ENCODE assay signal across 23 cellular contexts in the genomic region with DNA sequence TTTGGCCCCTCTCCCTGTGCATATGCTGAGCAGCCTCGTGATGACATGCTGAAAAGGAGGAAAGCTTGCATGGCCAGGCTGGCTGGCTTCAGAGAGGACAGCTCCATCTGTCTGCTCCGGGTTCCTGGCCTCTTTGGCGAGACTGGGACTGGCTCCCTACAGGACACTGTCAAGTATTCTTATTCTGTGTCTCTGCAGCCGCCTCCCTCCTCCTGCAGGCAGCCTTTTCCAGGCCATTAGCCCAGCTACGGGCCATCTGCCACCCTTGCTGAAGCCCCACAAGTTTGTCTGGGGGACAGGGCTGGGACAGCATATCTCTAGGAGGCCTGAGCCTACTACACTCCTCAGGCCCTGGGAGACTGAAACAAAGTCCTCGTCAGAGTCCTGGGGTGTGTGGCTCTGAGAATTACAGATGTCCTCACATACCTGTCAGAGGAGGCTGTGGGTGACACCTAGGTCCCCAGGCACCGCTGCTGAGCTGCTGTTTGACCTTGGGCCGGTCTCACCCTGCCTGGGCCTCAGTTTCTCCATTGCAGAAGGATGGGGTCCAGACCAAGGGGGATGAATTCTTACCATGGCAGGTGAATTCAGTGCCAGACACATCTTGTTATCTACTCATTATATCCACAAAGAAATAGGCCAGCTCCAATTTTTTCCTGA. TPM values are rescaled to one million over a fixed set of nuclear protein-coding genes. Genes with fewer than 3 reads are reported as not detected.
DNase-seq lines count a peak whose midpoint lies in the region; ATAC-seq, FAIRE-seq and TF ChIP-seq lines count a peak whose summit lies in the region.
"Had no signal": no experiment of that assay in that cellular context is flagged by ENCODE, and none has a peak within 500 bp of the region (broad histone marks: within the 10 kb centered on the region; RNA-seq: fewer than 3 reads in every experiment).

No MANE protein-coding gene starts in this region.

- no peaks in the 10 kb centered on the region for H3K4me1 Mint-ChIP-seq in endodermal cell

- no peaks in the 10 kb centered on the region for H3K36me3 ChIP-seq in right lobe of liver
- H3K36me3 ChIP-seq in HepG2 (replicated peaks in 1 of 2; ENCODE audit: control insufficient read depth in 1 of 2, insufficient read depth in 2 of 2, low read length in 2 of 2): no peaks in the 10 kb centered on the region
- H3K36me3 ChIP-seq in lower lobe of right lung: no peaks in the 10 kb centered on the region
- H3K36me3 ChIP-seq in endodermal cell (ENCODE audit: control insufficient read depth, insufficient read depth, low read length): no peaks in the 10 kb centered on the region
- H3K36me3 ChIP-seq: HAP-1, SJSA1 had no signal

- CTCF ChIA-PET in HepG2 (lab: Yijun Ruan, JAX; ENCODE audit: low intra/inter-chr PET ratio, low total read pairs): no interaction called here

- H3K9me3 Mint-ChIP-seq in endodermal cell: peaks cover 10% of the 10 kb centered on the region

- no peaks in the 10 kb centered on the region for H3K27me3 ChIP-seq in right lobe of liver
- peaks cover 7 to 31% of the 10 kb centered on the region in 2 experiments; a peak in 4 of 5 replicates for H3K27me3 ChIP-seq in HepG2 (ENCODE audit: control insufficient read depth in 1 of 2, insufficient read depth in 2 of 2, low read length in 2 of 2)
- H3K27me3 ChIP-seq in lower lobe of right lung (ENCODE audit: low read depth): peaks cover 15% of the 10 kb centered on the region
- peaks cover 69% of the 10 kb centered on the region for H3K27me3 ChIP-seq in endodermal cell (ENCODE audit: control insufficient read depth, insufficient read depth, low read length, poor library complexity, severe bottlenecking)

- peaks cover 17% of the 10 kb centered on the region for H3K27me3 Mint-ChIP-seq in endodermal cell (ENCODE audit: insufficient read depth)

- H3K9ac ChIP-seq in HepG2 (ENCODE audit: insufficient read depth, low read depth, low read length) (no peak overlapping the region), endodermal cell (ENCODE audit: extremely low read depth, low read length, poor library complexity, severe bottlenecking) (no peak overlapping the region)

- no peaks in the 10 kb centered on the region for H3K36me3 Mint-ChIP-seq in endodermal cell (ENCODE audit: low read depth)

- TF ChIP-seq CTCF in right lobe of liver (IDR thresholded peaks at IDR 0.05) (no peak), HepG2 (CRISPR knock-in tag; IDR thresholded peaks at IDR 0.05) (no peak), lower lobe of right lung (IDR thresholded peaks at IDR 0.05) (no peak), endodermal cell (conservative IDR thresholded peaks at IDR 0.05) (no peak)

- H3K27ac ChIP-seq in right lobe of liver (no peak overlapping the region), HepG2 (ENCODE audit: extremely low read length, insufficient read depth, low read length) (no peak overlapping the region), lower lobe of right lung (no peak overlapping the region), endodermal cell (ENCODE audit: low read depth, low read length) (no peak overlapping the region)
- H3K27ac ChIP-seq: C4-2B, SJSA1 had no signal

- H3K4me3 ChIP-seq in right lobe of liver (no peak overlapping the region), HepG2 (replicated peaks in 1 of 3; ENCODE audit: insufficient read depth in 1 of 3, low read depth in 2 of 3, low read length in 3 of 3) (no peak overlapping the region), lower lobe of right lung (no peak overlapping the region), endodermal cell (ENCODE audit: low read length) (no peak overlapping the region)
- H3K4me3 ChIP-seq: HAP-1, SJSA1 had no signal

- H3K4me1 ChIP-seq in right lobe of liver (no peaks in the 10 kb centered on the region), HepG2 (ENCODE audit: insufficient read depth, low read length) (no peaks in the 10 kb centered on the region), lower lobe of right lung (peaks cover 10% of the 10 kb centered on the region), endodermal cell (ENCODE audit: control insufficient read depth, insufficient read depth, low read length) (peaks cover 3% of the 10 kb centered on the region)
- H3K4me1 ChIP-seq: HAP-1 had no signal

- H4K20me1 ChIP-seq in HepG2 (ENCODE audit: insufficient read depth, low read length): no peaks in the 10 kb centered on the region

- ATAC-seq in right lobe of liver (no peak), HepG2 (no peak), lower lobe of right lung (no peak), GM21515 (IDR thresholded peaks at IDR 0.05; ENCODE audit: unreplicated experiment) (no peak)

- TF ChIP-seq RAD21 in HepG2 (CRISPR knock-in tag; IDR thresholded peaks at IDR 0.05): no peak

- WGBS in right lobe of liver (ENCODE audit: insufficient coverage, low coverage, low lambda C conversion rate, missing lambda C conversion rate): 80% methylated on average over 1 of the region's 8 CpGs
- 0% methylated on average over 2 of the region's 8 CpGs for WGBS in HepG2 (ENCODE audit: low lambda C conversion rate)
- 84 to 87% methylated on average over 5 to 8 of the region's 8 CpGs for WGBS in endodermal cell (ENCODE audit: insufficient coverage in 1 of 2, insufficient read length in 1 of 2), 2 experiments

- no peak overlapping the region for H3K27ac Mint-ChIP-seq in endodermal cell

- no peak overlapping the region for H3K4me3 Mint-ChIP-seq in endodermal cell

- no TSS peak for BruUV-seq in HepG2 (replicated peaks; lab: Mats Ljungman, UMichigan)

- TF ChIP-seq POLR2A in right lobe of liver (IDR thresholded peaks at IDR 0.05): no peak
- no peak for TF ChIP-seq POLR2A in HepG2 (IDR thresholded peaks at IDR 0.05; ENCODE audit: insufficient read depth in 1 of 2, low read depth in 2 of 2, low read length in 2 of 2)

- H2AFZ ChIP-seq in HepG2 (ENCODE audit: low read length): no peak overlapping the region

- H3K4me2 ChIP-seq in HepG2 (ENCODE audit: low read depth, low read length): no peak overlapping the region

- FAIRE-seq in HepG2 (lab: Jason Lieb, UNC): no peak

- TF ChIP-seq EP300 in HepG2 (IDR thresholded peaks at IDR 0.05; ENCODE audit: low read depth in 2 of 2, low read length in 2 of 2) (no peak), HepG2 (CRISPR knock-in tag; IDR thresholded peaks at IDR 0.05; ENCODE audit: borderline replicate concordance) (no peak)

- H3K79me2 ChIP-seq in HepG2 (ENCODE audit: insufficient read depth, low read length): no peaks in the 10 kb centered on the region

- DNase-seq in right lobe of liver (peak in 2 of 3 donors; percentile 6 to 32), HepG2 (ENCODE audit: low spot score) (no peak), cerebellar cortex (ENCODE audit: low spot score) (peak; percentile 97), lower lobe of right lung (peak; percentile 22), KBM-7 (no peak), endodermal cell (no peak)
- DNase-seq: DMS153; IMR-90; Kasumi-1; MM.1S; NCI-H1092 treated with DMSO at 0.1 percent for 48 hours; NCI-H1694; NCI-H2107; NCI-H226; NK-92 treated with Interleukin-12 subunit alpha and Interleukin-12 subunit beta, amount 100 ng/mL, for 24 hours; OCI-M1 had no signal

- H3K9me3 ChIP-seq in right lobe of liver: no peaks in the 10 kb centered on the region
- H3K9me3 ChIP-seq in HepG2 (ENCODE audit: low read length): no peaks in the 10 kb centered on the region
- peaks cover 7% of the 10 kb centered on the region for H3K9me3 ChIP-seq in lower lobe of right lung
- H3K9me3 ChIP-seq in endodermal cell (ENCODE audit: control insufficient read depth, low read length): peaks cover 12% of the 10 kb centered on the region
- H3K9me3 ChIP-seq: HAP-1 had no signal

- in situ Hi-C loops in HepG2 (cut with HindIII; ENCODE audit: extremely low pct_ligation_motif_present, low pct_unique_long_range_greater_than_20kb) (no loop called here), KBM-7 (cut with MboI; ENCODE audit: low pct_unique_long_range_greater_than_20kb, low sequenced_read_pairs) (no loop called here)

- intact Hi-C loops in right lobe of liver (cut with DNase I) (no loop called here), HepG2 (cut with micrococcal nuclease; ENCODE audit: unreplicated experiment) (no loop called here), lower lobe of right lung (cut with DNase I) (no loop called here)

- POLR2A ChIA-PET in HepG2 (lab: Yijun Ruan, JAX): no interaction called here

RNA-seq across cellular contexts. Expression of a gene that starts 11.0 kb away (rescaled TPM):
- total RNA-seq in right lobe of liver (not detected), HepG2 (2016; rRNA removed; fragmentation: Illumina TruSeq; extraction: Trizol) (not detected in 2 replicates), lower lobe of right lung (not detected), endodermal cell (not detected)
- not detected in 2 replicates for total RNA-seq in HepG2 (2016; cell fraction: cytosol; rRNA removed; fragmentation: Illumina TruSeq; extraction: Trizol; ENCODE audit: low read depth)
- total RNA-seq in HepG2 (2016; cell fraction: insoluble cytoplasmic fraction; rRNA removed; fragmentation: Illumina TruSeq; extraction: Trizol): not detected in 2 replicates
- total RNA-seq in HepG2 (2016; cell fraction: membrane; rRNA removed; fragmentation: Illumina TruSeq; extraction: Trizol): not detected in 2 replicates
- total RNA-seq in HepG2 (2016; cell fraction: nucleus; rRNA removed; fragmentation: Illumina TruSeq; extraction: Trizol): not detected in 2 replicates
- not detected in 2 replicates for polyA plus RNA-seq in HepG2 (2011; rRNA removed)
- not detected in 2 replicates for polyA plus RNA-seq in HepG2 (2011; cell fraction: cytosol; rRNA removed)
- polyA plus RNA-seq in HepG2 (2011; cell fraction: nucleus; rRNA removed): not detected in 2 replicates
- not detected in 2 replicates for polyA plus RNA-seq in HepG2 (2012)
- polyA plus RNA-seq in HepG2 (2016; cell fraction: cytosol; fragmentation: Illumina TruSeq; extraction: Trizol; ENCODE audit: low read depth): not detected in 2 replicates
- polyA plus RNA-seq in HepG2 (2016; cell fraction: insoluble cytoplasmic fraction; fragmentation: Illumina TruSeq; extraction: Trizol; ENCODE audit: low read depth): not detected in 2 replicates
- polyA plus RNA-seq in HepG2 (2016; cell fraction: membrane; fragmentation: Illumina TruSeq; extraction: Trizol; ENCODE audit: low read depth): not detected in 2 replicates
- not detected in 2 replicates for polyA plus RNA-seq in HepG2 (2016; cell fraction: nucleus; fragmentation: Illumina TruSeq; extraction: Trizol; ENCODE audit: insufficient read depth, low read depth)
- not detected in 2 replicates for polyA minus RNA-seq in HepG2 (2011; rRNA and poly(A)+ RNA removed; ENCODE audit: low replicate concordance)
- polyA minus RNA-seq in HepG2 (2011; cell fraction: cytosol; rRNA and poly(A)+ RNA removed): not detected in 2 replicates
- not detected in 2 replicates for polyA minus RNA-seq in HepG2 (2011; cell fraction: nucleus; rRNA and poly(A)+ RNA removed)
- polyA plus RNA-seq in endodermal cell (2013, experiment 1 of 2): not detected
- not detected for polyA plus RNA-seq in endodermal cell (2013, experiment 2 of 2)
- total RNA-seq: A673, HT-29, IMR-90, RPMI7951, SJSA1 had no signal
- polyA plus RNA-seq: IMR-90 had no signal

RNA-seq across cellular contexts. Expression of a gene that starts 24.6 kb away (rescaled TPM):
- total RNA-seq in right lobe of liver: not detected
- not detected in 2 replicates for total RNA-seq in HepG2 (2016; rRNA removed; fragmentation: Illumina TruSeq; extraction: Trizol)
- not detected in 2 replicates for total RNA-seq in HepG2 (2016; cell fraction: cytosol; rRNA removed; fragmentation: Illumina TruSeq; extraction: Trizol; ENCODE audit: low read depth)
- total RNA-seq in HepG2 (2016; cell fraction: insoluble cytoplasmic fraction; rRNA removed; fragmentation: Illumina TruSeq; extraction: Trizol): not detected in 2 replicates
- total RNA-seq in HepG2 (2016; cell fraction: membrane; rRNA removed; fragmentation: Illumina TruSeq; extraction: Trizol): not detected in 2 replicates
- not detected in 2 replicates for total RNA-seq in HepG2 (2016; cell fraction: nucleus; rRNA removed; fragmentation: Illumina TruSeq; extraction: Trizol)
- not detected in 2 replicates for polyA plus RNA-seq in HepG2 (2011; rRNA removed)
- polyA plus RNA-seq in HepG2 (2011; cell fraction: cytosol; rRNA removed): not detected in 2 replicates
- polyA plus RNA-seq in HepG2 (2011; cell fraction: nucleus; rRNA removed): not detected in 2 replicates
- not detected in 2 replicates for polyA plus RNA-seq in HepG2 (2012)
- not detected in 2 replicates for polyA plus RNA-seq in HepG2 (2016; cell fraction: cytosol; fragmentation: Illumina TruSeq; extraction: Trizol; ENCODE audit: low read depth)
- polyA plus RNA-seq in HepG2 (2016; cell fraction: insoluble cytoplasmic fraction; fragmentation: Illumina TruSeq; extraction: Trizol; ENCODE audit: low read depth): not detected in 2 replicates
- polyA plus RNA-seq in HepG2 (2016; cell fraction: membrane; fragmentation: Illumina TruSeq; extraction: Trizol; ENCODE audit: low read depth): not detected in 2 replicates
- polyA plus RNA-seq in HepG2 (2016; cell fraction: nucleus; fragmentation: Illumina TruSeq; extraction: Trizol; ENCODE audit: insufficient read depth, low read depth): not detected in 2 replicates
- not detected in 2 replicates for polyA minus RNA-seq in HepG2 (2011; rRNA and poly(A)+ RNA removed; ENCODE audit: low replicate concordance)
- not detected in 2 replicates for polyA minus RNA-seq in HepG2 (2011; cell fraction: cytosol; rRNA and poly(A)+ RNA removed)
- polyA minus RNA-seq in HepG2 (2011; cell fraction: nucleus; rRNA and poly(A)+ RNA removed): not detected in 2 replicates
- total RNA-seq in lower lobe of right lung: not detected
- total RNA-seq in endodermal cell: not detected
- polyA plus RNA-seq in endodermal cell (2013, experiment 1 of 2): not detected
- not detected for polyA plus RNA-seq in endodermal cell (2013, experiment 2 of 2)
- total RNA-seq: A673, IMR-90, RPMI7951, SJSA1 had no signal
- polyA plus RNA-seq: IMR-90 had no signal

RNA-seq across cellular contexts. Expression of a gene that starts 42.5 kb away (rescaled TPM):
- total RNA-seq in right lobe of liver: 1 to 10 TPM; 2.2 to 6.3 (median 3.4) TPM
- not detected in 2 replicates for total RNA-seq in HepG2 (2016; rRNA removed; fragmentation: Illumina TruSeq; extraction: Trizol)
- 0.26 TPM in 1 of 2 replicates, not detected in the other for total RNA-seq in HepG2 (2016; cell fraction: cytosol; rRNA removed; fragmentation: Illumina TruSeq; extraction: Trizol; ENCODE audit: low read depth)
- total RNA-seq in HepG2 (2016; cell fraction: insoluble cytoplasmic fraction; rRNA removed; fragmentation: Illumina TruSeq; extraction: Trizol): not detected in 2 replicates
- total RNA-seq in HepG2 (2016; cell fraction: membrane; rRNA removed; fragmentation: Illumina TruSeq; extraction: Trizol): not detected in 2 replicates
- total RNA-seq in HepG2 (2016; cell fraction: nucleus; rRNA removed; fragmentation: Illumina TruSeq; extraction: Trizol): not detected in 2 replicates
- not detected in 2 replicates for polyA plus RNA-seq in HepG2 (2011; rRNA removed)
- not detected in 2 replicates for polyA plus RNA-seq in HepG2 (2011; cell fraction: cytosol; rRNA removed)
- polyA plus RNA-seq in HepG2 (2011; cell fraction: nucleus; rRNA removed): 0.34 TPM in 1 of 2 replicates, not detected in the other
- polyA plus RNA-seq in HepG2 (2012): not detected in 2 replicates
- polyA plus RNA-seq in HepG2 (2016; cell fraction: cytosol; fragmentation: Illumina TruSeq; extraction: Trizol; ENCODE audit: low read depth): not detected in 2 replicates
- not detected in 2 replicates for polyA plus RNA-seq in HepG2 (2016; cell fraction: insoluble cytoplasmic fraction; fragmentation: Illumina TruSeq; extraction: Trizol; ENCODE audit: low read depth)
- polyA plus RNA-seq in HepG2 (2016; cell fraction: membrane; fragmentation: Illumina TruSeq; extraction: Trizol; ENCODE audit: low read depth): not detected in 2 replicates
- polyA plus RNA-seq in HepG2 (2016; cell fraction: nucleus; fragmentation: Illumina TruSeq; extraction: Trizol; ENCODE audit: insufficient read depth, low read depth): not detected in 2 replicates
- 41.3 TPM in 1 of 2 replicates, not detected in the other for polyA minus RNA-seq in HepG2 (2011; rRNA and poly(A)+ RNA removed; ENCODE audit: low replicate concordance)
- polyA minus RNA-seq in HepG2 (2011; cell fraction: cytosol; rRNA and poly(A)+ RNA removed): 0.40 and 0.97 TPM in 2 replicates
- not detected in 2 replicates for polyA minus RNA-seq in HepG2 (2011; cell fraction: nucleus; rRNA and poly(A)+ RNA removed)
- total RNA-seq in lower lobe of right lung: 46.2 TPM
- 1 to 10 TPM; 1.2 to 4.8 TPM for total RNA-seq in endodermal cell
- 15.4 TPM for polyA plus RNA-seq in endodermal cell (2013, experiment 1 of 2)
- 16.4 TPM for polyA plus RNA-seq in endodermal cell (2013, experiment 2 of 2)

Comparison
In these comparisons a context has a peak if more than half of its experiments do, and no peak if none do; other contexts are left out.
1. DNase-seq: peak in right lobe of liver (2 of 3), cerebellar cortex (single experiment) and lower lobe of right lung (single experiment); none in HepG2 (single experiment), KBM-7 (single experiment) and endodermal cell (single experiment).